Comparison of ENCODE assay signal across 9 cellular contexts in the genomic region with DNA sequence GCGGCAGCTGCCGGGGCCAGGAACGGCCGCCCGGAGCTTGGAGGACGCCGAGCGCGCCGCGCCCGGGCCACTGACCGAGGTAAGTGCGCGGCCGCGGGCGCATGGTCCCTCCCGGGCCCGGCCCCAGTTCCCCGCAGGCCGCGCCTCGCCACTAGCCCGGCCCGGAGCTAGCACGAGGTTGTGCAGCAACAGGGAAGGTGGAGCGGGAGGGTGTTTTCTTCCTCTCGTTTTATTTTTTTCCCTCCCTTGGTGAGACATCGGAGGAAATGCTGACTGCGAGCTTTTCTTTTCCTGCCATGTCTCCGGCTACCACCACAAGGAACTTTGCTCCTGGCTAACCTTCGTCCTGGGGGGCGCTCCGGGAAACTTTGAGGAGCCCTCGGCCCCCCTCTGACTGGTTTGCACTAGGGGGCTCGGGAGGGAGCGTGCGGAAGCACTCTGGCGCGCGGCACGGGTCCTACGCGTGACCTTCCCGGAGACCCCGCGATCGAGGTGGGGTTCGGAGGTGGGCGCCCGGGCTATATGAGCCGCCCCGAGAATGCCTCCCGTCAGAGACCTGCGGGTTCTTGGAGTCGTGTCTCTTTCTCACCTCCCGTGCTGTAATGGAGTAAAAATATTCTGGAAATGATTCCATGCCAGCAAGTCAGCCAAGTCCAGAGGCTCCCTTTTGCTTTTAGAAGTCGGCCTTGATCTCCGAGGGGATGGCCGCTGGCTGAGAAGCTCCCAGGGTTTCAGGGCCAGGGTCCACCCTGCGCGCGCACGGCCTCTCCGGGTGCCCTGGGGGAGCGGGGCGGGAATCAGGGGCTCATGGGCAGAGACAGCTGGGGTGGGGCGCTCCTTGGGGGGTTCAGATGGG. TPM values are rescaled to one million over a fixed set of nuclear protein-coding genes. Genes with fewer than 3 reads are reported as not detected.
DNase-seq lines count a peak whose midpoint lies in the region; ATAC-seq and TF ChIP-seq lines count a peak whose summit lies in the region.
"Had no signal": no experiment of that assay in that cellular context is flagged by ENCODE, and none has a peak within 500 bp of the region (broad histone marks: within the 10 kb centered on the region; RNA-seq: fewer than 3 reads in every experiment).

No MANE protein-coding gene starts in this region.

- H3K9me3 Mint-ChIP-seq in nephron progenitor cell = no peaks in the 10 kb centered on the region

- TF ChIP-seq POLR2A in NB4 (IDR thresholded peaks at IDR 0.05; ENCODE audit: extremely low read depth, insufficient read length) = no peak
- no peak for TF ChIP-seq POLR2A in esophagus muscularis mucosa (IDR thresholded peaks at IDR 0.05; ENCODE audit: low read depth)

- intact Hi-C loops in esophagus muscularis mucosa (cut with DNase I) = no loop called here

- DNase-seq in AG20443 (ENCODE audit: low spot score) (peak; percentile 78), NB4 (ENCODE audit: low read depth) (peak; percentile 44), esophagus muscularis mucosa (ENCODE audit: extremely low spot score) (no peak), nephron progenitor cell (peak; percentile 28), SIG-M5 treated with dmso at 0.1 percent for 504 hours (lab: John Stamatoyannopoulos, UW; ENCODE audit: unreplicated experiment) (no peak), DMS153 (lab: John Stamatoyannopoulos, UW) (no peak)

- WGBS in esophagus muscularis mucosa = 1% methylated on average over 42 of the region's 69 CpGs

- H3K27ac Mint-ChIP-seq in nephron progenitor cell = no peak overlapping the region

- ATAC-seq in GM21390 (IDR thresholded peaks at IDR 0.05; ENCODE audit: unreplicated experiment) (no peak), HG02852 (IDR thresholded peaks at IDR 0.05; ENCODE audit: unreplicated experiment) (no peak)

- TF ChIP-seq CTCF in NB4 (IDR thresholded peaks at IDR 0.05; ENCODE audit: low read depth, low read length) (no peak), esophagus muscularis mucosa (IDR thresholded peaks at IDR 0.05) (no peak), nephron progenitor cell (IDR thresholded peaks at IDR 0.05) (no peak)

- no peak overlapping the region for H3K4me3 ChIP-seq in NB4 (ENCODE audit: low read depth, low read length)
- H3K4me3 ChIP-seq in esophagus muscularis mucosa = peak overlapping the region; percentile 54 to 63 (median 57)

- no peaks in the 10 kb centered on the region for H3K9me3 ChIP-seq in esophagus muscularis mucosa
- H3K9me3 ChIP-seq: adrenal gland had no signal

- H3K36me3 Mint-ChIP-seq in nephron progenitor cell (ENCODE audit: low read depth) = no peaks in the 10 kb centered on the region

- peaks cover 65% of the 10 kb centered on the region for H3K27me3 Mint-ChIP-seq in nephron progenitor cell (ENCODE audit: low read depth, poor library complexity)

- H3K27me3 ChIP-seq in esophagus muscularis mucosa = peaks cover 0 to 59% (median 14%) of the 10 kb centered on the region in 4 donors

- H3K4me1 Mint-ChIP-seq in nephron progenitor cell = peaks cover 29% of the 10 kb centered on the region

- peak overlapping the region; percentile 77 for H3K4me3 Mint-ChIP-seq in nephron progenitor cell

- H3K36me3 ChIP-seq in esophagus muscularis mucosa = no peaks in the 10 kb centered on the region
- H3K36me3 ChIP-seq: adrenal gland had no signal

- H3K4me1 ChIP-seq in esophagus muscularis mucosa = peaks cover 30 to 44% (median 38%) of the 10 kb centered on the region in 4 donors

- peak overlapping the region in 1 of 4 donors; percentile 64 for H3K27ac ChIP-seq in esophagus muscularis mucosa (replicated peaks in 1 of 4)

- no peak for TF ChIP-seq EP300 in esophagus muscularis mucosa (IDR thresholded peaks at IDR 0.05)

RNA-seq across cellular contexts. Expression of a gene that starts 0.9 kb away (rescaled TPM):
- total RNA-seq in esophagus muscularis mucosa = 1 to 10 TPM in 3 of 4 donors, under 1 TPM in 1; 0.83 to 2.1 (median 1.5) TPM

Comparison
In these comparisons a context has a peak if more than half of its experiments do, and no peak if none do; other contexts are left out.
1. DNase-seq: peak in AG20443 (single experiment), NB4 (single experiment) and nephron progenitor cell (single experiment); none in esophagus muscularis mucosa (single experiment), SIG-M5 treated with dmso at 0.1 percent for 504 hours (single experiment) and DMS153 (single experiment).